15 cellular contexts compared by ENCODE assay signal in the genomic region with DNA sequence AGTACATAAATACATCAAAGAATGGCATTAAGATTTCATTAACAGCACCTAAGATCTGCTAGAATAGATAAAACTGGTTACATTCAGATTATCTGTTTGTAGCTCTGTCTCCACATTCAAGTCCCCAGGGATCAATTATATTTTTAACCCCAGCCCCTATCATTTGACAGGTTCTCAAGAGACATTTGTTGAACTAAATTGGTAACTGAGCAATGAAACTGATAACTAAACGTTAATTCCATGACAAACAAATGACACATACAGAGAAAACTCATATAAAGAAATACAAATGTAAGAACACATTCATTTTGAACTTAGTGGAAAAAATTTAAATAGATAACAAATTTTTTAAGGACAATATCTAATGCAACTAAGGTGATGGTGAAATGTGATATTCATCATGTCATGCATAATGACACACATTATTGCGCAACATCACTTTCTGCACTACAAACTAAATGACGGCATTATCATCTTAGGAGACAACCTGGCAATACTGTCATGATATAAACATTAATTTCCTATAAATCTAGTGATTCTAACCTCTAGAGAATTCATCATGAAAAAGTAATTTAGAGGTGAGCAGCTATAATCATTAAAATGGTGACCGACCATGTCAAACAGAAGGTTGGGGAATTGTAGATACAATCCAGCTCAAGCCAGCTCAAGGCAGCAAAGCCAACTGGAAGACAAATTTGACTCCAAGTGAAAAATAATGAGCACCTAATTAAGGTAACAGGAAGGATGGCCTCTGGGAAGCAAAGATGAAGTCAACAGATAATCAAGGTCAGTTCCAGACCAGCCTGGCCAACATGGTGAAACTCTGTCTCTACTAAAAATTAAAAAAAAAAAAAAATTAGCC. TPM values are rescaled to one million over a fixed set of nuclear protein-coding genes. Genes with fewer than 3 reads are reported as not detected.
DNase-seq lines count a peak whose midpoint lies in the region; ATAC-seq and TF ChIP-seq lines count a peak whose summit lies in the region.
"Had no signal": no experiment of that assay in that cellular context is flagged by ENCODE, and none has a peak within 500 bp of the region (broad histone marks: within the 10 kb centered on the region; RNA-seq: fewer than 3 reads in every experiment).

No MANE protein-coding gene starts in this region.

- H3K36me3 ChIP-seq in ACC112 (ENCODE audit: insufficient read depth, low read length): peaks cover under 1% of the 10 kb centered on the region; the same call in 1 of the 2 replicates
- no peaks in the 10 kb centered on the region for H3K36me3 ChIP-seq in PC-3 (ENCODE audit: low read depth, low read length)

- H3K27ac ChIP-seq in ACC112 (ENCODE audit: low read depth, low read length): peak overlapping the region; percentile 84
- no peak overlapping the region for H3K27ac ChIP-seq in PC-3 (ENCODE audit: low read length)
- H3K27ac ChIP-seq: foreskin keratinocyte had no signal

- H4K20me1 ChIP-seq in PC-3 (ENCODE audit: low read length): peaks cover 31% of the 10 kb centered on the region; the same call in 1 of the 2 replicates

- H3K79me2 ChIP-seq in ACC112 (ENCODE audit: control insufficient read depth, insufficient read depth, low read length, unreplicated experiment) (peaks cover 93% of the 10 kb centered on the region), PC-3 (ENCODE audit: low read length) (peaks cover 93% of the 10 kb centered on the region)

- H3K27me3 ChIP-seq in ACC112 (ENCODE audit: insufficient read depth, low read length) (no peaks in the 10 kb centered on the region), PC-3 (ENCODE audit: low read length) (no peaks in the 10 kb centered on the region)
- H3K27me3 ChIP-seq: foreskin keratinocyte had no signal

- peak overlapping the region; percentile 28 for H3K4me3 Mint-ChIP-seq in glutamatergic neuron (ENCODE audit: unreplicated experiment)
- H3K4me3 Mint-ChIP-seq in nephron progenitor cell: no peak overlapping the region

- in situ Hi-C loops in GM13976 (cut with MboI; ENCODE audit: low sequenced_read_pairs, unreplicated experiment): no loop called here

- intact Hi-C loops in PC-3 (cut with micrococcal nuclease): no loop called here

- H2AFZ ChIP-seq in ACC112 (ENCODE audit: low read length, unreplicated experiment) (no peak overlapping the region), PC-3 (ENCODE audit: low read length) (no peak overlapping the region)

- H3K27ac Mint-ChIP-seq in glutamatergic neuron (ENCODE audit: unreplicated experiment): no peak overlapping the region
- H3K27ac Mint-ChIP-seq in nephron progenitor cell: no peak overlapping the region

- H3K9me2 ChIP-seq in PC-3 (replicated peaks; ENCODE audit: low read length): no peaks in the 10 kb centered on the region
- H3K9me2 ChIP-seq: SK-N-SH had no signal

- H3K36me3 Mint-ChIP-seq in glutamatergic neuron (ENCODE audit: unreplicated experiment) (no peaks in the 10 kb centered on the region), nephron progenitor cell (ENCODE audit: low read depth) (peaks cover 21% of the 10 kb centered on the region)

- no peak overlapping the region for H3K4me3 ChIP-seq in ACC112 (ENCODE audit: low read depth, low read length)
- no peak overlapping the region for H3K4me3 ChIP-seq in PC-3 (ENCODE audit: low read length)

- no peaks in the 10 kb centered on the region for H3F3A ChIP-seq in PC-3 (ENCODE audit: low read length, unreplicated experiment)

- no peak overlapping the region for H3K4me2 ChIP-seq in PC-3 (ENCODE audit: low read length)

- CTCF ChIA-PET in PC-3 (lab: Charles Lee): no interaction called here

- DNase-seq in ELR (ENCODE audit: low read depth) (peak; percentile 59), PC-3 (peak; percentile 20), glutamatergic neuron (no peak), HT-29 (ENCODE audit: low spot score) (no peak), nephron progenitor cell (no peak), GM13976 (ENCODE audit: low spot score) (no peak)
- DNase-seq in stimulated activated CD4-positive, alpha-beta T cell treated with anti-CD3 and anti-CD28 coated beads, Interleukin-4, amount 100 ng/mL, for 1 hour: no peak
- DNase-seq: activated naive CD4-positive, alpha-beta T cell; Calu3; dermis blood vessel endothelial cell; foreskin keratinocyte; NCI-H446; stimulated activated naive CD4-positive, alpha-beta T cell had no signal

- BruUV-seq in PC-3 (replicated peaks; lab: Mats Ljungman, UMichigan): no TSS peak

- POLR2A ChIA-PET in PC-3 (lab: Charles Lee; ENCODE audit: unreplicated experiment): no interaction called here

- H3K27me3 Mint-ChIP-seq in glutamatergic neuron (ENCODE audit: unreplicated experiment) (peaks cover 2% of the 10 kb centered on the region), nephron progenitor cell (ENCODE audit: low read depth, poor library complexity) (no peaks in the 10 kb centered on the region)

- no peaks in the 10 kb centered on the region for H3K9me3 Mint-ChIP-seq in glutamatergic neuron (ENCODE audit: unreplicated experiment)
- H3K9me3 Mint-ChIP-seq in nephron progenitor cell: no peaks in the 10 kb centered on the region

- no peak for TF ChIP-seq CTCF in PC-3 (conservative IDR thresholded peaks at IDR 0.05; ENCODE audit: low read depth, low read length)
- no peak for TF ChIP-seq CTCF in glutamatergic neuron (IDR thresholded peaks at IDR 0.05; ENCODE audit: partially characterized antibody, unreplicated experiment)
- no peak for TF ChIP-seq CTCF in nephron progenitor cell (IDR thresholded peaks at IDR 0.05)
- TF ChIP-seq CTCF in GM13976 (IDR thresholded peaks at IDR 0.05; ENCODE audit: borderline replicate concordance, control extremely low read depth, extremely low read depth, insufficient read depth, missing control alignments): no peak

- H3K9ac ChIP-seq in PC-3 (ENCODE audit: low read length): no peak overlapping the region
- H3K9ac ChIP-seq: SK-N-SH had no signal

- ATAC-seq in PC-3: no peak
- ATAC-seq: foreskin keratinocyte had no signal

- peaks cover 19% of the 10 kb centered on the region for H3K4me1 Mint-ChIP-seq in glutamatergic neuron (ENCODE audit: low read depth, unreplicated experiment)
- H3K4me1 Mint-ChIP-seq in nephron progenitor cell: peaks cover 33% of the 10 kb centered on the region

- H3K9me3 ChIP-seq in PC-3 (ENCODE audit: low read length): no peaks in the 10 kb centered on the region
- H3K9me3 ChIP-seq: SK-N-SH had no signal

- H3K4me1 ChIP-seq in ACC112 (ENCODE audit: control insufficient read depth, insufficient read depth, low read length, unreplicated experiment) (peaks cover 52% of the 10 kb centered on the region), PC-3 (ENCODE audit: insufficient read depth, low read length) (peaks cover 18% of the 10 kb centered on the region)

RNA-seq across cellular contexts. Expression of gene ARHGAP17, which starts 9.5 kb away (rescaled TPM):
- total RNA-seq in PC-3 (2014; rRNA removed) (12.8 and 15.7 TPM in 2 replicates), glutamatergic neuron (ENCODE audit: unreplicated experiment) (89.9 TPM)
- total RNA-seq in HT-29 (2014; rRNA removed; shearing (Covaris generic)): 8.5 and 9.7 TPM in 2 replicates

Comparison
In these comparisons a context has a peak if more than half of its experiments do, and no peak if none do; other contexts are left out.
1. DNase-seq: peak in ELR (single experiment) and PC-3 (single experiment); none in glutamatergic neuron (single experiment), HT-29 (single experiment), stimulated activated CD4-positive, alpha-beta T cell treated with anti-CD3 and anti-CD28 coated beads, Interleukin-4, amount 100 ng/mL, for 1 hour (single experiment), nephron progenitor cell (single experiment) and GM13976 (single experiment).